In the genomic region with DNA sequence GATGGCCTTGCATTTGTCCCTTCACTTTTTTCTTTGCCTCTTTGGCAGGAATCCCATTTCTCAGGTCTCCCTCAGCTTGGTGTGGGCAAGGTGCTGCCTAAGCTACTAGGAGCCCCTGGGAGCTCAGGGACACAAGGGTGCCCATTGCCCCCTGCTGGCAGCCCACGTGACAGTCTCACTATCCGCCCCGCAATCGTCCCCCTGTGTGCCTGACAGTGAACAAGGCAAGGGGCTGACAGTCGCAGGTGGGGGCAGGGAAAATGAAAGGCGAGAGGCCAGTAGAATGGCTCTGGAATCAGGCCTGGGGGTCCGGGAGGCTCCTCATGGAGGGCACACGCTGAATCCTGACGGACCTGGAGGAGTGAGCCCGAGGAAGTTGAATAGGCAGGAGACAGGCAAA, we compare ENCODE assay signal across 9 cellular contexts. TPM values are rescaled to one million over a fixed set of nuclear protein-coding genes. Genes with fewer than 3 reads are reported as not detected.
DNase-seq lines count a peak whose midpoint lies in the region; ATAC-seq lines count a peak whose summit lies in the region.
"Had no signal": no experiment of that assay in that cellular context is flagged by ENCODE, and none has a peak within 500 bp of the region (broad histone marks: within the 10 kb centered on the region; RNA-seq: fewer than 3 reads in every experiment).

No MANE protein-coding gene starts in this region.

- H3K27me3 Mint-ChIP-seq in central memory CD8-positive, alpha-beta T cell, result no peaks in the 10 kb centered on the region

- peak overlapping the region; percentile 5 for H2BK12ac ChIP-seq in neuronal stem cell (ENCODE audit: low read length)

- peak overlapping the region; percentile 21 for H3K9ac ChIP-seq in neuronal stem cell (ENCODE audit: low read depth, low read length, poor library complexity)
- H3K9ac ChIP-seq: GM23248 had no signal

- no peak overlapping the region for H4K8ac ChIP-seq in neuronal stem cell (ENCODE audit: low read depth, low read length)

- no peaks in the 10 kb centered on the region for H3K27me3 ChIP-seq in neuronal stem cell (ENCODE audit: control insufficient read depth in 3 of 3, insufficient read depth in 3 of 3, low read depth in 1 of 3, low read length in 3 of 3)

- H3K9me3 Mint-ChIP-seq in central memory CD8-positive, alpha-beta T cell, result no peaks in the 10 kb centered on the region

- no peak for ATAC-seq in central memory CD8-positive, alpha-beta T cell (replicated peaks; ENCODE audit: extremely low read depth, poor library complexity, severe bottlenecking)

- no peak overlapping the region for H3K4me3 ChIP-seq in neuronal stem cell (ENCODE audit: low read length in 2 of 2)
- H3K4me3 ChIP-seq: GM23248 had no signal

- peaks cover 1% of the 10 kb centered on the region for H3K36me3 Mint-ChIP-seq in central memory CD8-positive, alpha-beta T cell (ENCODE audit: insufficient read depth)

- no peak overlapping the region for H3K4me3 Mint-ChIP-seq in central memory CD8-positive, alpha-beta T cell

- no peaks in the 10 kb centered on the region for H3K36me3 ChIP-seq in neuronal stem cell (replicated peaks in 1 of 2; ENCODE audit: control insufficient read depth in 2 of 2, insufficient read depth in 2 of 2, low read length in 2 of 2)

- H3K18ac ChIP-seq in neuronal stem cell (ENCODE audit: low read length), result peak overlapping the region; percentile 63

- no peak overlapping the region for H3K27ac ChIP-seq in neuronal stem cell (replicated peaks; ENCODE audit: low read length)
- H3K27ac ChIP-seq: GM23248 had no signal

- H3K4me1 ChIP-seq in neuronal stem cell (ENCODE audit: control insufficient read depth in 2 of 2, insufficient read depth in 1 of 2, low read depth in 1 of 2, low read length in 2 of 2), result peaks cover 7 to 26% of the 10 kb centered on the region in 2 donors

- peak overlapping the region; percentile 65 for H3K14ac ChIP-seq in neuronal stem cell (ENCODE audit: low read length)

- peak; percentile 22 for DNase-seq in DMS 273 (lab: John Stamatoyannopoulos, UW; ENCODE audit: unreplicated experiment)
- no peak for DNase-seq in DMS 273 treated with DMSO at 0.1 percent for 48 hours (lab: John Stamatoyannopoulos, UW)
- DNase-seq in RPMI8226, result peak; percentile 69
- DNase-seq in central memory CD8-positive, alpha-beta T cell (ENCODE audit: low spot score in 2 of 2), result no peak
- no peak for DNase-seq in neuronal stem cell (ENCODE audit: low spot score)
- DNase-seq in AG08396 (ENCODE audit: low spot score), result no peak
- DNase-seq in DMS79 (lab: John Stamatoyannopoulos, UW), result no peak
- DNase-seq in NCI-H2107 treated with DMSO at 0.1 percent for 48 hours (lab: John Stamatoyannopoulos, UW; ENCODE audit: unreplicated experiment), result no peak

- no peak overlapping the region for H3K4ac ChIP-seq in neuronal stem cell (ENCODE audit: low read length)

- peak overlapping the region; percentile 76 for H2AK5ac ChIP-seq in neuronal stem cell (ENCODE audit: low read depth, low read length)

- H2BK5ac ChIP-seq in neuronal stem cell (ENCODE audit: low read length), result no peak overlapping the region

- no peak overlapping the region for H3K23ac ChIP-seq in neuronal stem cell (ENCODE audit: low read depth, low read length, poor library complexity)

- no peak overlapping the region for H2BK120ac ChIP-seq in neuronal stem cell (ENCODE audit: low read depth, low read length)

- H3K79me1 ChIP-seq in neuronal stem cell (ENCODE audit: low read depth, low read length), result no peaks in the 10 kb centered on the region

- no peaks in the 10 kb centered on the region for H3K9me3 ChIP-seq in neuronal stem cell (replicated peaks in 1 of 2; ENCODE audit: control insufficient read depth in 2 of 2, insufficient read depth in 1 of 2, low read depth in 1 of 2, low read length in 2 of 2)

- no peak overlapping the region for H2BK15ac ChIP-seq in neuronal stem cell (ENCODE audit: low read length)

- no CpG with 5 or more reads among the region's 10 CpGs for WGBS in neuronal stem cell (ENCODE audit: extremely low coverage in 2 of 2, insufficient read length in 2 of 2, insufficient replicate concordance in 1 of 2), 2 donors

- H3K4me1 Mint-ChIP-seq in central memory CD8-positive, alpha-beta T cell, result peaks cover 46% of the 10 kb centered on the region

- H4K91ac ChIP-seq in neuronal stem cell (ENCODE audit: low read depth, low read length, poor library complexity), result no peak overlapping the region

- H2AFZ ChIP-seq in neuronal stem cell (ENCODE audit: low read length), result peak overlapping the region; percentile 42

- peak overlapping the region; percentile 62 for H3K27ac Mint-ChIP-seq in central memory CD8-positive, alpha-beta T cell (ENCODE audit: low read depth)

- H3K4me2 ChIP-seq in neuronal stem cell (ENCODE audit: insufficient read depth, low read length, poor library complexity, severe bottlenecking), result no peak overlapping the region

RNA-seq across cellular contexts. Expression of gene PCDH12, which starts 2.0 kb away (rescaled TPM):
- not detected for polyA plus RNA-seq in neuronal stem cell (2013, experiment 1 of 2)
- not detected for polyA plus RNA-seq in neuronal stem cell (2013, experiment 2 of 2)

RNA-seq across cellular contexts. Expression of gene RNF14, which starts 8.9 kb away (rescaled TPM):
- 17.5 TPM for polyA plus RNA-seq in neuronal stem cell (2013, experiment 1 of 2)
- polyA plus RNA-seq in neuronal stem cell (2013, experiment 2 of 2), result 17.1 TPM

RNA-seq across cellular contexts. Expression of gene DELE1, which starts 36.3 kb away (rescaled TPM):
- 40.3 TPM for polyA plus RNA-seq in neuronal stem cell (2013, experiment 1 of 2)
- polyA plus RNA-seq in neuronal stem cell (2013, experiment 2 of 2), result 38.7 TPM

RNA-seq across cellular contexts. Expression of gene GNPDA1, which starts 52.8 kb away (rescaled TPM):
- 83.7 TPM for polyA plus RNA-seq in neuronal stem cell (2013, experiment 1 of 2)
- 84.0 TPM for polyA plus RNA-seq in neuronal stem cell (2013, experiment 2 of 2)

Comparison
In these comparisons a context has a peak if more than half of its experiments do, and no peak if none do; other contexts are left out.
1. DNase-seq: peak in DMS 273 (single experiment) and RPMI8226 (single experiment); none in DMS 273 treated with DMSO at 0.1 percent for 48 hours (single experiment), central memory CD8-positive, alpha-beta T cell (0 of 2), neuronal stem cell (single experiment), AG08396 (single experiment), DMS79 (single experiment) and NCI-H2107 treated with DMSO at 0.1 percent for 48 hours (single experiment).